Comparison of ENCODE assay signal across 18 cellular contexts in genomic region chr19:55152017-55152416, GRCh38. TPM values are rescaled to one million over a fixed set of nuclear protein-coding genes. Genes with fewer than 3 reads are reported as not detected.
DNase-seq lines count a peak whose midpoint lies in the region; ATAC-seq, FAIRE-seq and TF ChIP-seq lines count a peak whose summit lies in the region.
"Had no signal": no experiment of that assay in that cellular context is flagged by ENCODE, and none has a peak within 500 bp of the region (broad histone marks: within the 10 kb centered on the region; RNA-seq: fewer than 3 reads in every experiment).

No MANE protein-coding gene starts in this region.

- intact Hi-C loops in A673 (cut with micrococcal nuclease; ENCODE audit: unreplicated experiment) = no loop called here
- intact Hi-C loops in CD8-positive, alpha-beta T cell (cut with DNase I, micrococcal nuclease) = no loop called here
- intact Hi-C loops in GM12878 (cut with micrococcal nuclease; ENCODE audit: unreplicated experiment) = no loop called here

- POLR2A ChIA-PET in A673 (lab: Charles Lee; ENCODE audit: low non-redundant PET) (no interaction called here), GM12878 (lab: Charles Lee) (no interaction called here)
- POLR2A ChIA-PET in CD8-positive, alpha-beta T cell (lab: Charles Lee) = no interaction called here

- peak overlapping the region; percentile 73 for H3K27ac ChIP-seq in A673 (ENCODE audit: low read depth, low read length, poor library complexity, severe bottlenecking)
- no peak overlapping the region for H3K27ac ChIP-seq in CD8-positive, alpha-beta T cell (ENCODE audit: low read depth, low read length)
- no peak overlapping the region for H3K27ac ChIP-seq in GM12878 (ENCODE audit: control insufficient read depth, insufficient read depth)
- H3K27ac ChIP-seq: colonic mucosa, suprapubic skin had no signal

- peaks cover 6% of the 10 kb centered on the region for H3K9me3 Mint-ChIP-seq in CD8-positive, alpha-beta T cell

- in situ Hi-C loops in GM12878 (cut with MboI) = no loop called here

- no peak overlapping the region for H3K4me3 Mint-ChIP-seq in CD8-positive, alpha-beta T cell

- no peaks in the 10 kb centered on the region for H3K27me3 ChIP-seq in A673 (replicated peaks; ENCODE audit: insufficient read depth, low read depth, low read length, poor library complexity)
- peaks cover 5% of the 10 kb centered on the region for H3K27me3 ChIP-seq in CD8-positive, alpha-beta T cell (ENCODE audit: insufficient read depth, low read length)
- no peaks in the 10 kb centered on the region for H3K27me3 ChIP-seq in GM12878 (replicated peaks in 1 of 2; ENCODE audit: control insufficient read depth in 2 of 2, insufficient read depth in 2 of 2, low read length in 1 of 2)

- RAD21 ChIA-PET in GM12878 (lab: Charles Lee; ENCODE audit: unreplicated experiment) = no interaction called here

- no peaks in the 10 kb centered on the region for H4K20me1 ChIP-seq in GM12878 (ENCODE audit: control insufficient read depth, insufficient read depth)

- no peak for TF ChIP-seq CTCF in A673 (conservative IDR thresholded peaks at IDR 0.05; ENCODE audit: low read depth, low read length)
- TF ChIP-seq CTCF in CD8-positive, alpha-beta T cell (IDR thresholded peaks at IDR 0.05) = no peak
- TF ChIP-seq CTCF in GM12878 (IDR thresholded peaks at IDR 0.05 in 2 of 3, conservative IDR thresholded peaks at IDR 0.05 in 1 of 3; ENCODE audit: control insufficient read depth in 2 of 3, extremely low read depth in 1 of 3, insufficient read depth in 1 of 3, low read depth in 3 of 3, low read length in 3 of 3) = no peak
- TF ChIP-seq CTCF in foreskin fibroblast (IDR thresholded peaks at IDR 0.05; ENCODE audit: low read depth, low read length) = no peak

- no peak for TF ChIP-seq POLR2A in GM12878 (IDR thresholded peaks at IDR 0.05; ENCODE audit: low read depth, low read length)

- ATAC-seq in CD8-positive, alpha-beta T cell = no peak
- no peak for ATAC-seq in GM12878
- no peak for ATAC-seq in GM21529 (IDR thresholded peaks at IDR 0.05; ENCODE audit: unreplicated experiment)

- no peak overlapping the region for H3K9ac ChIP-seq in GM12878 (ENCODE audit: control insufficient read depth, insufficient read depth, low read length)

- peaks cover 27% of the 10 kb centered on the region for H3K4me1 Mint-ChIP-seq in CD8-positive, alpha-beta T cell (ENCODE audit: low read depth)

- SMC1A ChIA-PET in GM12878 (lab: Charles Lee; ENCODE audit: uncharacterized antibody, unreplicated experiment) = interaction anchor here (1.0 kb wide), 1 partner anchor 15 kb away, joined by 5 read pairs; no protein-coding TSS in a partner anchor

- H3K4me3 ChIP-seq in A673 (ENCODE audit: low read depth, low read length, poor library complexity, severe bottlenecking) (no peak overlapping the region), GM12878 (no peak overlapping the region), foreskin fibroblast (ENCODE audit: low read depth in 1 of 2, low read length in 2 of 2) (no peak overlapping the region)
- H3K4me3 ChIP-seq in CD8-positive, alpha-beta T cell (ENCODE audit: low read depth, low read length) = no peak overlapping the region
- H3K4me3 ChIP-seq: colonic mucosa, suprapubic skin had no signal

- peak; percentile 84 for DNase-seq in A673 (ENCODE audit: low spot score)
- DNase-seq in CD8-positive, alpha-beta T cell = no peak
- DNase-seq in NCI-H2227 treated with DMSO at 0.1 percent for 48 hours (lab: John Stamatoyannopoulos, UW) = peak; percentile 51
- DNase-seq in GM12878 (ENCODE audit: low read depth, low spot score) = no peak
- DNase-seq in NOMO-1 treated with dmso at 0.1 percent for 144 hours (lab: John Stamatoyannopoulos, UW; ENCODE audit: unreplicated experiment) = no peak
- DNase-seq in foreskin fibroblast = no peak
- no peak for DNase-seq in RCC 7860 (ENCODE audit: low spot score)
- DNase-seq: colonic mucosa; DMS53; MM.1S; NCI-H526 treated with DMSO at 0.1 percent for 48 hours; stimulated activated CD4-positive, alpha-beta T cell treated with anti-CD3 and anti-CD28 coated beads, Interleukin-4, amount 100 ng/mL, for 4 hours; T-helper 9 cell had no signal

- TF ChIP-seq RAD21 in GM12878 (IDR thresholded peaks at IDR 0.05; ENCODE audit: insufficient read depth, low read depth, low read length) = no peak

- H3K36me3 ChIP-seq in A673 (ENCODE audit: insufficient read depth, low read length, poor library complexity, severe bottlenecking) (no peaks in the 10 kb centered on the region), GM12878 (ENCODE audit: control insufficient read depth in 2 of 2, insufficient read depth in 2 of 2, low read length in 1 of 2) (no peaks in the 10 kb centered on the region)
- H3K36me3 ChIP-seq in CD8-positive, alpha-beta T cell (ENCODE audit: insufficient read depth, low read length) = no peaks in the 10 kb centered on the region
- H3K36me3 ChIP-seq: colonic mucosa, suprapubic skin had no signal

- TF ChIP-seq EP300 in GM12878 (IDR thresholded peaks at IDR 0.05; ENCODE audit: borderline replicate concordance in 1 of 2, control insufficient read depth in 1 of 2, low read depth in 2 of 2, low read length in 2 of 2) = no peak

- no peak for FAIRE-seq in GM12878 (lab: Jason Lieb, UNC)
- FAIRE-seq in RCC 7860 (lab: Jason Lieb, UNC) = no peak
- FAIRE-seq: frontal cortex had no signal

- H3K36me3 Mint-ChIP-seq in CD8-positive, alpha-beta T cell = no peaks in the 10 kb centered on the region

- H3K4me2 ChIP-seq in GM12878 (ENCODE audit: control insufficient read depth, insufficient read depth) = no peak overlapping the region

- H3K27ac Mint-ChIP-seq in CD8-positive, alpha-beta T cell = peak overlapping the region; percentile 86
- H3K27ac Mint-ChIP-seq: progenitor cell of endocrine pancreas had no signal

- CTCF ChIA-PET in A673 (lab: Charles Lee) (no interaction called here), GM12878 (lab: Yijun Ruan, JAX) (interaction anchor here (1.2 kb wide), 1 partner anchor 10 kb away, joined by 8 read pairs; no protein-coding TSS in a partner anchor)
- CTCF ChIA-PET in CD8-positive, alpha-beta T cell (lab: Charles Lee) = interaction anchor here (0.8 to 1.6 kb wide), 2 partner anchors 10 to 186 kb away, joined by 4 to 7 read pairs; no protein-coding TSS in a partner anchor

- no peak overlapping the region for H2AFZ ChIP-seq in GM12878 (ENCODE audit: control insufficient read depth, low read depth, low read length)

- H3K9me3 ChIP-seq in A673 (ENCODE audit: low read depth, low read length, poor library complexity, severe bottlenecking) (no peaks in the 10 kb centered on the region), GM12878 (replicated peaks; ENCODE audit: control insufficient read depth, insufficient read depth, low read length) (no peaks in the 10 kb centered on the region; the same call in 2 of the 3 replicates)
- no peaks in the 10 kb centered on the region for H3K9me3 ChIP-seq in CD8-positive, alpha-beta T cell (ENCODE audit: low read length)
- H3K9me3 ChIP-seq: colonic mucosa, suprapubic skin had no signal

- H3K4me1 ChIP-seq in A673 (ENCODE audit: insufficient read depth, low read length, poor library complexity, severe bottlenecking) (peaks cover 19% of the 10 kb centered on the region), GM12878 (ENCODE audit: control insufficient read depth, insufficient read depth, low read length) (no peaks in the 10 kb centered on the region)
- peaks cover 23% of the 10 kb centered on the region for H3K4me1 ChIP-seq in CD8-positive, alpha-beta T cell (ENCODE audit: insufficient read depth, low read length)
- H3K4me1 ChIP-seq: colonic mucosa had no signal

- BruUV-seq in A673 (replicated peaks; lab: Mats Ljungman, UMichigan) = no TSS peak
- BruUV-seq in GM12878 (replicated peaks; lab: Mats Ljungman, UMichigan) = no TSS peak

- no peaks in the 10 kb centered on the region for H3K79me2 ChIP-seq in GM12878 (ENCODE audit: control insufficient read depth, insufficient read depth, low read length)

- peaks cover 37% of the 10 kb centered on the region for H3K27me3 Mint-ChIP-seq in CD8-positive, alpha-beta T cell (ENCODE audit: low read depth)

RNA-seq across cellular contexts. Expression of gene TNNT1, which starts 3.0 kb away (rescaled TPM):
- total RNA-seq in A673 (2021) (37.6 and 54.3 TPM in 2 replicates), GM12878 (2014; rRNA removed) (not detected in 2 replicates), GM12878 (2014; rRNA removed; fragmentation: Illumina TruSeq; extraction: Trizol) (not detected in 2 replicates), GM12878 (2021) (0.62 TPM in 1 of 2 replicates, not detected in the other)
- not detected for total RNA-seq in CD8-positive, alpha-beta T cell
- not detected in 2 replicates for total RNA-seq in GM12878 (2013; cell fraction: nucleolus; rRNA removed)
- polyA plus RNA-seq in GM12878 (2011; ENCODE audit: low read depth) = not detected
- polyA plus RNA-seq in GM12878 (2011; rRNA removed) (0.26 TPM in 1 of 2 replicates, not detected in the other), GM12878 (2014; fragmentation: Illumina TruSeq; extraction: Trizol) (not detected in 2 replicates), GM12878 (2014; fragmentation: Nextera tagmentation; extraction: Ambion mirVana) (not detected), GM12878 (2014; rRNA removed) (not detected in 2 replicates), GM12878 (2016; fragmentation: Nextera tagmentation; extraction: Ambion mirVana) (under 1 TPM in 1 of 2 experiments, not detected in 1; 0.37 TPM)
- polyA plus RNA-seq in GM12878 (2011; cell fraction: cytosol; rRNA removed) = 0.15 TPM in 1 of 2 replicates, not detected in the other
- 0.21 TPM in 1 of 2 replicates, not detected in the other for polyA plus RNA-seq in GM12878 (2011; cell fraction: nucleus; rRNA removed)
- 0.13 TPM in 1 of 2 replicates, not detected in the other for polyA plus RNA-seq in GM12878 (2012)
- 0.67 TPM in 1 of 2 replicates, not detected in the other for polyA minus RNA-seq in GM12878 (2011; rRNA and poly(A)+ RNA removed)
- polyA minus RNA-seq in GM12878 (2011; cell fraction: cytosol; rRNA and poly(A)+ RNA removed) = not detected in 2 replicates
- 0.24 TPM in 1 of 2 replicates, not detected in the other for polyA minus RNA-seq in GM12878 (2011; cell fraction: nucleus; rRNA and poly(A)+ RNA removed)

RNA-seq across cellular contexts. Expression of gene TNNI3, which starts 5.5 kb away (rescaled TPM):
- total RNA-seq in A673 (2021) (12.8 and 16.5 TPM in 2 replicates), GM12878 (2014; rRNA removed) (not detected in 2 replicates), GM12878 (2014; rRNA removed; fragmentation: Illumina TruSeq; extraction: Trizol) (not detected in 2 replicates), GM12878 (2021) (not detected in 2 replicates)
- total RNA-seq in CD8-positive, alpha-beta T cell = not detected
- not detected in 2 replicates for total RNA-seq in GM12878 (2013; cell fraction: nucleolus; rRNA removed)
- not detected for polyA plus RNA-seq in GM12878 (2011; ENCODE audit: low read depth)
- polyA plus RNA-seq in GM12878 (2011; rRNA removed) (0.23 TPM in 1 of 2 replicates, not detected in the other), GM12878 (2014; fragmentation: Illumina TruSeq; extraction: Trizol) (not detected in 2 replicates), GM12878 (2014; fragmentation: Nextera tagmentation; extraction: Ambion mirVana) (not detected), GM12878 (2014; rRNA removed) (not detected in 2 replicates), GM12878 (2016; fragmentation: Nextera tagmentation; extraction: Ambion mirVana) (not detected)
- not detected in 2 replicates for polyA plus RNA-seq in GM12878 (2011; cell fraction: cytosol; rRNA removed)
- not detected in 2 replicates for polyA plus RNA-seq in GM12878 (2011; cell fraction: nucleus; rRNA removed)
- polyA plus RNA-seq in GM12878 (2012) = not detected in 2 replicates
- polyA minus RNA-seq in GM12878 (2011; rRNA and poly(A)+ RNA removed) = not detected in 2 replicates
- polyA minus RNA-seq in GM12878 (2011; cell fraction: cytosol; rRNA and poly(A)+ RNA removed) = not detected in 2 replicates
- not detected in 2 replicates for polyA minus RNA-seq in GM12878 (2011; cell fraction: nucleus; rRNA and poly(A)+ RNA removed)
- total RNA-seq: liver had no signal
- polyA plus RNA-seq: liver had no signal

RNA-seq across cellular contexts. Expression of gene DNAAF3, which starts 14.4 kb away (rescaled TPM):
- total RNA-seq in A673 (2021) = 4.2 and 9.1 TPM in 2 replicates
- not detected for total RNA-seq in CD8-positive, alpha-beta T cell
- total RNA-seq in GM12878 (2013; cell fraction: nucleolus; rRNA removed) = not detected in 2 replicates
- total RNA-seq in GM12878 (2014; rRNA removed) = not detected in 2 replicates
- total RNA-seq in GM12878 (2014; rRNA removed; fragmentation: Illumina TruSeq; extraction: Trizol) = not detected in 2 replicates
- total RNA-seq in GM12878 (2021) = not detected in 2 replicates
- polyA plus RNA-seq in GM12878 (2011; ENCODE audit: low read depth) = not detected
- not detected in 2 replicates for polyA plus RNA-seq in GM12878 (2011; rRNA removed)
- not detected in 2 replicates for polyA plus RNA-seq in GM12878 (2011; cell fraction: cytosol; rRNA removed)
- 0.19 TPM in 1 of 2 replicates, not detected in the other for polyA plus RNA-seq in GM12878 (2011; cell fraction: nucleus; rRNA removed)
- 0.31 TPM in 1 of 2 replicates, not detected in the other for polyA plus RNA-seq in GM12878 (2012)
- polyA plus RNA-seq in GM12878 (2014; fragmentation: Illumina TruSeq; extraction: Trizol) = not detected in 2 replicates
- polyA plus RNA-seq in GM12878 (2014; fragmentation: Nextera tagmentation; extraction: Ambion mirVana) = not detected
- not detected in 2 replicates for polyA plus RNA-seq in GM12878 (2014; rRNA removed)
- polyA plus RNA-seq in GM12878 (2016; fragmentation: Nextera tagmentation; extraction: Ambion mirVana) = not detected
- polyA minus RNA-seq in GM12878 (2011; rRNA and poly(A)+ RNA removed) = not detected in 2 replicates
- polyA minus RNA-seq in GM12878 (2011; cell fraction: cytosol; rRNA and poly(A)+ RNA removed) = 0.52 TPM in 1 of 2 replicates, not detected in the other
- not detected in 2 replicates for polyA minus RNA-seq in GM12878 (2011; cell fraction: nucleus; rRNA and poly(A)+ RNA removed)
- total RNA-seq: frontal cortex had no signal

RNA-seq across cellular contexts. Expression of gene SYT5, which starts 28.1 kb away (rescaled TPM):
- total RNA-seq in A673 (2021) = 0.28 TPM in 1 of 2 replicates, not detected in the other
- 1 to 10 TPM; 1.3 to 2.2 TPM for total RNA-seq in CD8-positive, alpha-beta T cell
- total RNA-seq in GM12878 (2013; cell fraction: nucleolus; rRNA removed) = 1.3 and 2.0 TPM in 2 replicates
- total RNA-seq in GM12878 (2014; rRNA removed) = not detected in 2 replicates
- not detected in 2 replicates for total RNA-seq in GM12878 (2014; rRNA removed; fragmentation: Illumina TruSeq; extraction: Trizol)
- total RNA-seq in GM12878 (2021) = not detected in 2 replicates
- not detected for polyA plus RNA-seq in GM12878 (2011; ENCODE audit: low read depth)
- polyA plus RNA-seq in GM12878 (2011; rRNA removed) = 0.26 TPM in 1 of 2 replicates, not detected in the other
- polyA plus RNA-seq in GM12878 (2011; cell fraction: cytosol; rRNA removed) = 0.21 and 0.30 TPM in 2 replicates
- polyA plus RNA-seq in GM12878 (2011; cell fraction: nucleus; rRNA removed) = 0.13 and 0.30 TPM in 2 replicates
- polyA plus RNA-seq in GM12878 (2012) = not detected in 2 replicates
- polyA plus RNA-seq in GM12878 (2014; fragmentation: Illumina TruSeq; extraction: Trizol) = not detected in 2 replicates
- not detected for polyA plus RNA-seq in GM12878 (2014; fragmentation: Nextera tagmentation; extraction: Ambion mirVana)
- polyA plus RNA-seq in GM12878 (2014; rRNA removed) = 0.09 and 0.79 TPM in 2 replicates
- under 1 TPM in 1 of 2 experiments, not detected in 1; 0.04 TPM for polyA plus RNA-seq in GM12878 (2016; fragmentation: Nextera tagmentation; extraction: Ambion mirVana)
- polyA minus RNA-seq in GM12878 (2011; rRNA and poly(A)+ RNA removed) = not detected in 2 replicates
- not detected in 2 replicates for polyA minus RNA-seq in GM12878 (2011; cell fraction: cytosol; rRNA and poly(A)+ RNA removed)
- not detected in 2 replicates for polyA minus RNA-seq in GM12878 (2011; cell fraction: nucleus; rRNA and poly(A)+ RNA removed)
- polyA plus RNA-seq: liver had no signal

RNA-seq across cellular contexts. Expression of gene PPP1R12C, which starts 34.6 kb away (rescaled TPM):
- total RNA-seq in A673 (2021) (85.7 and 94.6 TPM in 2 replicates), GM12878 (2014; rRNA removed) (51.7 and 66.5 TPM in 2 replicates), GM12878 (2014; rRNA removed; fragmentation: Illumina TruSeq; extraction: Trizol) (25.2 and 28.2 TPM in 2 replicates), GM12878 (2021) (76.4 and 84.7 TPM in 2 replicates)
- 10 to 100 TPM; 93.8 to 97.6 TPM for total RNA-seq in CD8-positive, alpha-beta T cell
- 33.5 and 40.4 TPM in 2 replicates for total RNA-seq in GM12878 (2013; cell fraction: nucleolus; rRNA removed)
- 17.0 TPM for polyA plus RNA-seq in GM12878 (2011; ENCODE audit: low read depth)
- polyA plus RNA-seq in GM12878 (2011; rRNA removed) (9.6 and 23.0 TPM in 2 replicates), GM12878 (2014; fragmentation: Illumina TruSeq; extraction: Trizol) (3.5 and 18.0 TPM in 2 replicates), GM12878 (2014; fragmentation: Nextera tagmentation; extraction: Ambion mirVana) (1 to 10 TPM; 1.4 to 4.7 TPM), GM12878 (2014; rRNA removed) (83.4 and 101 TPM in 2 replicates), GM12878 (2016; fragmentation: Nextera tagmentation; extraction: Ambion mirVana) (10 to 100 TPM; 10.5 to 14.8 TPM)
- 20.2 and 37.2 TPM in 2 replicates for polyA plus RNA-seq in GM12878 (2011; cell fraction: cytosol; rRNA removed)
- 203 and 271 TPM in 2 replicates for polyA plus RNA-seq in GM12878 (2011; cell fraction: nucleus; rRNA removed)
- polyA plus RNA-seq in GM12878 (2012) = 48.6 and 64.4 TPM in 2 replicates
- polyA minus RNA-seq in GM12878 (2011; rRNA and poly(A)+ RNA removed) = 5.0 and 15.0 TPM in 2 replicates
- 10.7 and 11.3 TPM in 2 replicates for polyA minus RNA-seq in GM12878 (2011; cell fraction: cytosol; rRNA and poly(A)+ RNA removed)
- polyA minus RNA-seq in GM12878 (2011; cell fraction: nucleus; rRNA and poly(A)+ RNA removed) = 24.3 and 37.7 TPM in 2 replicates

Comparison
In these comparisons a context has a peak if more than half of its experiments do, and no peak if none do; other contexts are left out.
1. DNase-seq: peak in A673 (single experiment) and NCI-H2227 treated with DMSO at 0.1 percent for 48 hours (single experiment); none in CD8-positive, alpha-beta T cell (0 of 7), GM12878 (single experiment), NOMO-1 treated with dmso at 0.1 percent for 144 hours (single experiment), foreskin fibroblast (0 of 2) and RCC 7860 (single experiment).
2. RNA of gene TNNT1, which starts 3.0 kb away (total RNA-seq): 37.6 to 54.3 TPM in A673; not detected in CD8-positive, alpha-beta T cell and 0.62 TPM in GM12878; every median in the first group is over 10 times any median in the second.
3. RNA of gene TNNI3, which starts 5.5 kb away (total RNA-seq): 12.8 to 16.5 TPM in A673; not detected in CD8-positive, alpha-beta T cell and not detected in GM12878; every median in the first group is over 10 times any median in the second.